In the genomic region with DNA sequence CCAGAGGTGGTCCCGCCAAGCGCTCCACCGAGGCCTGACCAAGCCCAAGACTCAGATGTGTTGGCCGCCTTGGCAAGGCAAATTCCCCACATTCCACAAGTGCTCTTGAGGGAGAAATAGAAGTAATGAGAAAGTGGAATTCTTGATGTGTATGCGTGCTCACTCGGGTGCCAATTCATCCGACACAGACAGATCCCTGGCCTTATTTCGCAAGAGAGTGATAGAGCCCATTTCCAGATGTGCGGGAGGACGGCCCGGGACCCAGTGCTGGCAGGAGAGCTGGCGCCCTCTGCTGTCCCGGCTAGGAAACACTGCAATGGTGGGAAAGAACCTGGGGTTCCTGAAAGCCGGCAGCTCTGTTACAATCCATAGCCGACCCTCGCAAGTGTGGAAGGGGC, we compare ENCODE assay signal across 8 cellular contexts.
DNase-seq lines count a peak whose midpoint lies in the region; ATAC-seq, FAIRE-seq and TF ChIP-seq lines count a peak whose summit lies in the region.

No MANE protein-coding gene starts in this region.

- no peaks in the 10 kb centered on the region for H3K27me3 ChIP-seq in bronchial epithelial cell (ENCODE audit: control insufficient read depth, insufficient read depth, low read length)

- peak overlapping the region; percentile 35 for H3K4me3 ChIP-seq in WI38 (ENCODE audit: low read depth, low read length)
- H3K4me3 ChIP-seq in bronchial epithelial cell (ENCODE audit: low read depth, low read length) = no peak overlapping the region

- TF ChIP-seq CTCF in WI38 (IDR thresholded peaks at IDR 0.05; ENCODE audit: low read depth, low read length) (peak; percentile 94), bronchial epithelial cell (IDR thresholded peaks at IDR 0.05; ENCODE audit: insufficient read depth, low read length, severe bottlenecking) (peak; percentile 99)

- H3K36me3 ChIP-seq in bronchial epithelial cell (ENCODE audit: control insufficient read depth, insufficient read depth, low read length) = no peaks in the 10 kb centered on the region

- peak; percentile 52 for ATAC-seq in GM18502 (IDR thresholded peaks at IDR 0.05; ENCODE audit: poor library complexity, unreplicated experiment)
- ATAC-seq in GM19463 (IDR thresholded peaks at IDR 0.05; ENCODE audit: unreplicated experiment) = no peak

- no peak for FAIRE-seq in bronchial epithelial cell (lab: Jason Lieb, UNC)

- peak; percentile 76 for DNase-seq in A172 (ENCODE audit: low spot score)
- peak; percentile 43 for DNase-seq in NCI-H2107 treated with DMSO at 0.1 percent for 48 hours (lab: John Stamatoyannopoulos, UW; ENCODE audit: unreplicated experiment)
- DNase-seq in bronchial epithelial cell (ENCODE audit: low read depth) = peak; percentile 74
- DNase-seq in kidney tubule cell (ENCODE audit: low spot score) = peak; percentile 84
- peak; percentile 33 to 61 (median 57) for DNase-seq in stimulated activated CD4-positive, alpha-beta T cell treated with anti-CD3 and anti-CD28 coated beads, Interleukin-1b, Interleukin-23, amount 100 ng/mL, for 24 hours (ENCODE audit: low read depth in 4 of 4, low spot score in 1 of 4)
